In the genomic region with DNA sequence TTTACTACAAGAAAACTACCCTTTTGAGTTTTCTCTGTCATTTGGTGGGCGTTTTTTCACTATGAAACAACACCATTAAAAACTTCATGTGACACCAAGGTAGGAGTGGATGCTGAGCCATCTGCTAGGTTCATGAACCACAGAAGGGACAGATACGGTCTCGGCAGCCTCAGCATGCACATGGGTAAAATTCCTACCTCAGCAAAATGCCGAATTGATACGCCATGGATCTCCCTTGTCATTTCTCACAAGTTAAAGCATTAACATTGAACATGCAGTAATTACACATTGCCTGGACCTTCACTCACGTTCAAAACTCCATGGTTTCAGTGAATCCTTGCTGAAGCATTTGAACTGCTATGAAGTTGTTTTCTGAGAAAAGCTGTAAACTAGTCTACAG, we compare ENCODE assay signal across 1 cellular context.
TF ChIP-seq lines count a peak whose summit lies in the region.

No MANE protein-coding gene starts in this region.

TF ChIP-seq in A549, 52 proteins besides CTCF, POLR2A, EP300 and RAD21 (continued from another document):
- TF ChIP-seq ZFP36 (IDR thresholded peaks at IDR 0.05; ENCODE audit: borderline replicate concordance, partially characterized antibody) (no peak), MAFK (IDR thresholded peaks at IDR 0.05; ENCODE audit: partially characterized antibody) (peak; percentile 81)
